In the genomic region with DNA sequence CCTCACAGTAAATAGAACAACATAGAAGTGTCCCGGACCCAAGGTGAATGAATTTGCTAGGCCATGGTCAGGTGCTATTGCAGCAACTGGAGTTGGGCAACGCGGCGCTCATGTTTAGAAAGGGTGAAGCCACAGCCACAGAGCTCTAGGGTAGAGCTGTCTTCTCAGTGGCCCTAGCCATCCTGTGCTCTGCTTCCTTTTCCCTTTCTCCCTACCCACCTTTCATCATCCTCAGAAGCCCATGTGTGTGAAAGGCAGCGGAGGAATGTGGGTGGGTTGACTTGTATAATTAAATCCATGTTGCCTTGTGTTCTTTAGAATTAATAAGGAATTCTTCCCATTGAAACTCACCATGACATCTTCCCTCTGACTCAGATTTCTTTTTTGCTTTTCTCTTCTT, we compare ENCODE assay signal across 1 cellular context.
TF ChIP-seq lines count a peak whose summit lies in the region.

No MANE protein-coding gene starts in this region.

TF ChIP-seq in HepG2, 621 proteins besides CTCF, POLR2A, EP300 and RAD21 (continued from another document):
- TF ChIP-seq ZNF224 (CRISPR knock-in tag; IDR thresholded peaks at IDR 0.05) (no peak), KLF6 (CRISPR knock-in tag; IDR thresholded peaks at IDR 0.05) (0 out of 2 replicates have a peak, but pooled peaks have one; percentile 39), JARID2 (CRISPR knock-in tag; IDR thresholded peaks at IDR 0.05; ENCODE audit: insufficient replicate concordance) (no peak), ZNF124 (CRISPR knock-in tag; IDR thresholded peaks at IDR 0.05) (no peak), ZNF484 (CRISPR knock-in tag; IDR thresholded peaks at IDR 0.05; ENCODE audit: borderline replicate concordance, low read depth) (no peak), BCL6 (CRISPR knock-in tag; IDR thresholded peaks at IDR 0.05) (peak; percentile 41; the same call in 1 of the 2 replicates), SRF (IDR thresholded peaks at IDR 0.05; ENCODE audit: low read depth, low read length) (no peak), FOXM1 (CRISPR knock-in tag; IDR thresholded peaks at IDR 0.05) (no peak), ZSCAN31 (CRISPR knock-in tag; IDR thresholded peaks at IDR 0.05; ENCODE audit: low read depth) (0 out of 2 replicates have a peak, but pooled peaks have one; percentile 9), TAF1 (CRISPR knock-in tag; IDR thresholded peaks at IDR 0.05) (no peak), ZNF790 (CRISPR knock-in tag; IDR thresholded peaks at IDR 0.05; ENCODE audit: borderline replicate concordance) (no peak), ZFY (CRISPR knock-in tag; IDR thresholded peaks at IDR 0.05) (peak; percentile 46; the same call in 1 of the 2 replicates), ZSCAN9 (CRISPR knock-in tag; IDR thresholded peaks at IDR 0.05; ENCODE audit: borderline replicate concordance) (0 out of 2 replicates have a peak, but pooled peaks have one; percentile 32), ZNF12 (CRISPR knock-in tag; IDR thresholded peaks at IDR 0.05) (peak; percentile 58; the same call in 1 of the 2 replicates), HNF4A (CRISPR knock-in tag; IDR thresholded peaks at IDR 0.05) (0 out of 2 replicates have a peak, but pooled peaks have one; percentile 17)
- TF ChIP-seq, protein P1, sequence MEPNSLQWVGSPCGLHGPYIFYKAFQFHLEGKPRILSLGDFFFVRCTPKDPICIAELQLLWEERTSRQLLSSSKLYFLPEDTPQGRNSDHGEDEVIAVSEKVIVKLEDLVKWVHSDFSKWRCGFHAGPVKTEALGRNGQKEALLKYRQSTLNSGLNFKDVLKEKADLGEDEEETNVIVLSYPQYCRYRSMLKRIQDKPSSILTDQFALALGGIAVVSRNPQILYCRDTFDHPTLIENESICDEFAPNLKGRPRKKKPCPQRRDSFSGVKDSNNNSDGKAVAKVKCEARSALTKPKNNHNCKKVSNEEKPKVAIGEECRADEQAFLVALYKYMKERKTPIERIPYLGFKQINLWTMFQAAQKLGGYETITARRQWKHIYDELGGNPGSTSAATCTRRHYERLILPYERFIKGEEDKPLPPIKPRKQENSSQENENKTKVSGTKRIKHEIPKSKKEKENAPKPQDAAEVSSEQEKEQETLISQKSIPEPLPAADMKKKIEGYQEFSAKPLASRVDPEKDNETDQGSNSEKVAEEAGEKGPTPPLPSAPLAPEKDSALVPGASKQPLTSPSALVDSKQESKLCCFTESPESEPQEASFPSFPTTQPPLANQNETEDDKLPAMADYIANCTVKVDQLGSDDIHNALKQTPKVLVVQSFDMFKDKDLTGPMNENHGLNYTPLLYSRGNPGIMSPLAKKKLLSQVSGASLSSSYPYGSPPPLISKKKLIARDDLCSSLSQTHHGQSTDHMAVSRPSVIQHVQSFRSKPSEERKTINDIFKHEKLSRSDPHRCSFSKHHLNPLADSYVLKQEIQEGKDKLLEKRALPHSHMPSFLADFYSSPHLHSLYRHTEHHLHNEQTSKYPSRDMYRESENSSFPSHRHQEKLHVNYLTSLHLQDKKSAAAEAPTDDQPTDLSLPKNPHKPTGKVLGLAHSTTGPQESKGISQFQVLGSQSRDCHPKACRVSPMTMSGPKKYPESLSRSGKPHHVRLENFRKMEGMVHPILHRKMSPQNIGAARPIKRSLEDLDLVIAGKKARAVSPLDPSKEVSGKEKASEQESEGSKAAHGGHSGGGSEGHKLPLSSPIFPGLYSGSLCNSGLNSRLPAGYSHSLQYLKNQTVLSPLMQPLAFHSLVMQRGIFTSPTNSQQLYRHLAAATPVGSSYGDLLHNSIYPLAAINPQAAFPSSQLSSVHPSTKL (CRISPR knock-in tag; IDR thresholded peaks at IDR 0.05) = peak; percentile 36; the same call in 1 of the 2 replicates
- TF ChIP-seq, protein P2, sequence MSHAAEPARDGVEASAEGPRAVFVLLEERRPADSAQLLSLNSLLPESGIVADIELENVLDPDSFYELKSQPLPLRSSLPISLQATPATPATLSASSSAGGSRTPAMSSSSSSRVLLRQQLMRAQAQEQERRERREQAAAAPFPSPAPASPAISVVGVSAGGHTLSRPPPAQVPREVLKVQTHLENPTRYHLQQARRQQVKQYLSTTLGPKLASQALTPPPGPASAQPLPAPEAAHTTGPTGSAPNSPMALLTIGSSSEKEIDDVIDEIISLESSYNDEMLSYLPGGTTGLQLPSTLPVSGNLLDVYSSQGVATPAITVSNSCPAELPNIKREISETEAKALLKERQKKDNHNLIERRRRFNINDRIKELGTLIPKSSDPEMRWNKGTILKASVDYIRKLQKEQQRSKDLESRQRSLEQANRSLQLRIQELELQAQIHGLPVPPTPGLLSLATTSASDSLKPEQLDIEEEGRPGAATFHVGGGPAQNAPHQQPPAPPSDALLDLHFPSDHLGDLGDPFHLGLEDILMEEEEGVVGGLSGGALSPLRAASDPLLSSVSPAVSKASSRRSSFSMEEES (CRISPR knock-in tag; IDR thresholded peaks at IDR 0.05) = peak; percentile 77
- TF ChIP-seq, protein P3, sequence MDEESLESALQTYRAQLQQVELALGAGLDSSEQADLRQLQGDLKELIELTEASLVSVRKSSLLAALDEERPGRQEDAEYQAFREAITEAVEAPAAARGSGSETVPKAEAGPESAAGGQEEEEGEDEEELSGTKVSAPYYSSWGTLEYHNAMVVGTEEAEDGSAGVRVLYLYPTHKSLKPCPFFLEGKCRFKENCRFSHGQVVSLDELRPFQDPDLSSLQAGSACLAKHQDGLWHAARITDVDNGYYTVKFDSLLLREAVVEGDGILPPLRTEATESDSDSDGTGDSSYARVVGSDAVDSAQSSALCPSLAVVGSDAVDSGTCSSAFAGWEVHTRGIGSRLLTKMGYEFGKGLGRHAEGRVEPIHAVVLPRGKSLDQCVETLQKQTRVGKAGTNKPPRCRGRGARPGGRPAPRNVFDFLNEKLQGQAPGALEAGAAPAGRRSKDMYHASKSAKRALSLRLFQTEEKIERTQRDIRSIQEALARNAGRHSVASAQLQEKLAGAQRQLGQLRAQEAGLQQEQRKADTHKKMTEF (CRISPR knock-in tag; IDR thresholded peaks at IDR 0.05) = peak; percentile 39; the same call in 1 of the 2 replicates
TF ChIP-seq in HepG2: peak in this region for 40.
